ENCODE assay signal across 5 cellular contexts in the genomic region with DNA sequence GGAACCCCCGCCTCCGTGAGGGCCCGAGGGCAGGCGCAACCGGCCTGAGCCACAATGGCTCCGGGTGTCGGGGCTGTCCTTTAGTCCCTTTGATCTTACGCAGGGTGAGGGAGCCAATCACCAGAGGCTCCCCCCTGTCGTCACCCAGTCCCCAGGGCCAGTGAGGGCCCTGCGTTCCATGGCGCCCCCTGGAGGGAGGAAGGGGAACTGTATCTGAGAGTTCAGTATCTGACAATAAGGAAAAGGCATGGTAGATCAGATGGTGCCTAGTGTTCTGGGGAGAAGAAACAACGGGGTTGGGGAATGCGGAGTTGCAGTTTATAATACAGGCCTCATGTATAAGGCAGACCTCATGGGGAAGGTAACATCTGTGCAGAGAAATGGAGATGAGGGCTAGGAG. TPM values are rescaled to one million over a fixed set of nuclear protein-coding genes. Genes with fewer than 3 reads are reported as not detected.
"Had no signal": no experiment of that assay in that cellular context is flagged by ENCODE, and none has a peak within 500 bp of the region (broad histone marks: within the 10 kb centered on the region; RNA-seq: fewer than 3 reads in every experiment).

No MANE protein-coding gene starts in this region.

RNA-seq across cellular contexts. Expression of a gene that starts 59.1 kb away (rescaled TPM):
- total RNA-seq: HepG2, HT-29, HT1080, IMR-90 had no signal
- polyA plus RNA-seq: HepG2, IgD-negative memory B cell, IMR-90 had no signal
